Comparison of ENCODE assay signal across 17 cellular contexts in genomic region chr2:157698430-157698829, GRCh38.
DNase-seq lines count a peak whose midpoint lies in the region; ATAC-seq, FAIRE-seq and TF ChIP-seq lines count a peak whose summit lies in the region.
"Had no signal": no experiment of that assay in that cellular context is flagged by ENCODE, and none has a peak within 500 bp of the region (broad histone marks: within the 10 kb centered on the region; RNA-seq: fewer than 3 reads in every experiment).

No MANE protein-coding gene starts in this region.

- H3K9me3 ChIP-seq in astrocyte (ENCODE audit: insufficient read depth, low read depth, low read length) (no peaks in the 10 kb centered on the region), neuronal stem cell (replicated peaks in 1 of 2; ENCODE audit: control insufficient read depth in 2 of 2, insufficient read depth in 1 of 2, low read depth in 1 of 2, low read length in 2 of 2) (no peaks in the 10 kb centered on the region)
- H3K9me3 ChIP-seq in CD4-positive, alpha-beta memory T cell (ENCODE audit: control insufficient read depth in 1 of 2, low read length in 2 of 2): no peaks in the 10 kb centered on the region

- no peaks in the 10 kb centered on the region for H3K36me3 Mint-ChIP-seq in GM23338 (ENCODE audit: low read depth)
- peaks cover 21% of the 10 kb centered on the region for H3K36me3 Mint-ChIP-seq in astrocyte (ENCODE audit: low read depth, unreplicated experiment)
- H3K36me3 Mint-ChIP-seq in CD4-positive, alpha-beta memory T cell: peaks cover 8 to 14% of the 10 kb centered on the region in 2 donors
- H3K36me3 Mint-ChIP-seq: CD14-positive monocyte had no signal

- H3K27ac Mint-ChIP-seq in GM23338: no peak overlapping the region
- H3K27ac Mint-ChIP-seq in astrocyte (ENCODE audit: unreplicated experiment): no peak overlapping the region
- H3K27ac Mint-ChIP-seq in CD4-positive, alpha-beta memory T cell: no peak overlapping the region
- H3K27ac Mint-ChIP-seq: CD14-positive monocyte, H9 had no signal

- H3K4ac ChIP-seq in neuronal stem cell (ENCODE audit: low read length): no peak overlapping the region

- WGBS in neuronal stem cell (ENCODE audit: extremely low coverage in 2 of 2, insufficient read length in 2 of 2, insufficient replicate concordance in 1 of 2), 2 donors: no CpG with 5 or more reads among the region's 1 CpG

- peak overlapping the region; percentile 25 for H3K23ac ChIP-seq in neuronal stem cell (ENCODE audit: low read depth, low read length, poor library complexity)

- H3K9me3 Mint-ChIP-seq in GM23338: peaks cover 2% of the 10 kb centered on the region; the same call in 2 of the 3 replicates
- H3K9me3 Mint-ChIP-seq in astrocyte (ENCODE audit: unreplicated experiment): peaks cover 10% of the 10 kb centered on the region
- H3K9me3 Mint-ChIP-seq in CD4-positive, alpha-beta memory T cell: peaks cover 2 to 34% (median 26%) of the 10 kb centered on the region in 8 donors

- DNase-seq in GM23338 (ENCODE audit: low spot score) (peak; percentile 8), astrocyte (ENCODE audit: low read depth) (peak; percentile 38), fibroblast of mammary gland (ENCODE audit: low read depth) (peak; percentile 86), neuronal stem cell (ENCODE audit: low spot score) (no peak), head of caudate nucleus (no peak)
- no peak for DNase-seq in CD4-positive, alpha-beta memory T cell
- DNase-seq: AML-193, COR-L47, H9, MV-4-11, NCI-H1417, NCI-H1930, NCI-H2227 treated with DMSO at 0.1 percent for 48 hours, PC-9 had no signal

- H2AFZ ChIP-seq in GM23338: no peak overlapping the region
- H2AFZ ChIP-seq in astrocyte (ENCODE audit: low read depth, low read length): no peak overlapping the region
- no peak overlapping the region for H2AFZ ChIP-seq in neuronal stem cell (ENCODE audit: low read length)
- H2AFZ ChIP-seq: PC-9 had no signal

- no peak overlapping the region for H4K8ac ChIP-seq in neuronal stem cell (ENCODE audit: low read depth, low read length)

- no peak overlapping the region for H4K91ac ChIP-seq in neuronal stem cell (ENCODE audit: low read depth, low read length, poor library complexity)

- CTCF ChIA-PET in CD4-positive, alpha-beta memory T cell (lab: Charles Lee; ENCODE audit: partially characterized antibody): no interaction called here

- H3K4me1 Mint-ChIP-seq in GM23338: no peaks in the 10 kb centered on the region; the same call in 2 of the 3 replicates
- H3K4me1 Mint-ChIP-seq in astrocyte (ENCODE audit: low read depth, unreplicated experiment): peaks cover 11% of the 10 kb centered on the region
- no peaks in the 10 kb centered on the region for H3K4me1 Mint-ChIP-seq in CD4-positive, alpha-beta memory T cell
- H3K4me1 Mint-ChIP-seq: CD14-positive monocyte had no signal

- H3K27me3 Mint-ChIP-seq in GM23338 (ENCODE audit: insufficient read depth, low read depth, poor library complexity) (no peaks in the 10 kb centered on the region), astrocyte (ENCODE audit: low read depth, unreplicated experiment) (no peaks in the 10 kb centered on the region)
- H3K27me3 Mint-ChIP-seq in CD4-positive, alpha-beta memory T cell: peaks cover 0 to 2% of the 10 kb centered on the region in 2 donors

- POLR2A ChIA-PET in CD4-positive, alpha-beta memory T cell (lab: Charles Lee; ENCODE audit: partially characterized antibody): no interaction called here

- no peak overlapping the region for H3K18ac ChIP-seq in neuronal stem cell (ENCODE audit: low read length)

- no peak for FAIRE-seq in astrocyte (lab: Jason Lieb, UNC)
- FAIRE-seq: GM12892 had no signal

- H3K9me2 ChIP-seq in GM23338 (ENCODE audit: insufficient read depth): no peaks in the 10 kb centered on the region

- H3K4me1 ChIP-seq in GM23338 (ENCODE audit: insufficient read depth) (no peaks in the 10 kb centered on the region), astrocyte (ENCODE audit: insufficient read depth, low read length) (peaks cover 12% of the 10 kb centered on the region), neuronal stem cell (ENCODE audit: control insufficient read depth in 2 of 2, insufficient read depth in 1 of 2, low read depth in 1 of 2, low read length in 2 of 2) (peaks cover 0 to 2% of the 10 kb centered on the region in 2 donors)
- H3K4me1 ChIP-seq in CD4-positive, alpha-beta memory T cell (ENCODE audit: insufficient read depth, low read length): no peaks in the 10 kb centered on the region

- H3K4me2 ChIP-seq in GM23338 (no peak overlapping the region), astrocyte (ENCODE audit: low read length) (no peak overlapping the region), neuronal stem cell (ENCODE audit: insufficient read depth, low read length, poor library complexity, severe bottlenecking) (no peak overlapping the region)
- H3K4me2 ChIP-seq: PC-9 had no signal

- H3K79me1 ChIP-seq in neuronal stem cell (ENCODE audit: low read depth, low read length): no peaks in the 10 kb centered on the region

- no peak overlapping the region for H2BK120ac ChIP-seq in neuronal stem cell (ENCODE audit: low read depth, low read length)

- H4K20me1 ChIP-seq in GM23338 (replicated peaks; ENCODE audit: insufficient read depth): no peaks in the 10 kb centered on the region
- no peaks in the 10 kb centered on the region for H4K20me1 ChIP-seq in astrocyte (ENCODE audit: insufficient read depth, low read length)

- H2BK15ac ChIP-seq in neuronal stem cell (ENCODE audit: low read length): no peak overlapping the region

- H3K36me3 ChIP-seq in GM23338 (ENCODE audit: insufficient read depth): no peaks in the 10 kb centered on the region
- H3K36me3 ChIP-seq in astrocyte (ENCODE audit: insufficient read depth, low read length): no peaks in the 10 kb centered on the region
- peaks cover 0 to 1% of the 10 kb centered on the region in 2 donors for H3K36me3 ChIP-seq in neuronal stem cell (replicated peaks in 1 of 2; ENCODE audit: control insufficient read depth in 2 of 2, insufficient read depth in 2 of 2, low read length in 2 of 2)
- no peaks in the 10 kb centered on the region for H3K36me3 ChIP-seq in CD4-positive, alpha-beta memory T cell (ENCODE audit: insufficient read depth, low read length)

- no peak overlapping the region for H2AK5ac ChIP-seq in neuronal stem cell (ENCODE audit: low read depth, low read length)

- H3K4me3 Mint-ChIP-seq in GM23338 (no peak overlapping the region), astrocyte (ENCODE audit: unreplicated experiment) (no peak overlapping the region)
- H3K4me3 Mint-ChIP-seq in CD4-positive, alpha-beta memory T cell: no peak overlapping the region
- H3K4me3 Mint-ChIP-seq: CD14-positive monocyte, H9 had no signal

- H3K79me2 ChIP-seq in GM23338 (replicated peaks; ENCODE audit: insufficient read depth): no peaks in the 10 kb centered on the region
- H3K79me2 ChIP-seq in astrocyte (ENCODE audit: insufficient read depth, low read length): no peaks in the 10 kb centered on the region

- intact Hi-C loops in CD4-positive, alpha-beta memory T cell (cut with micrococcal nuclease): no loop called here
- intact Hi-C loops in head of caudate nucleus (cut with DNase I): no loop called here

- H2BK5ac ChIP-seq in neuronal stem cell (ENCODE audit: low read length): no peak overlapping the region

- no peak for ATAC-seq in GM23338
- ATAC-seq in GM18909 (IDR thresholded peaks at IDR 0.05; ENCODE audit: poor library complexity, unreplicated experiment): no peak

- H3K4me3 ChIP-seq in GM23338: no peak overlapping the region
- no peak overlapping the region for H3K4me3 ChIP-seq in astrocyte (ENCODE audit: insufficient read depth, low read depth, low read length)
- no peak overlapping the region for H3K4me3 ChIP-seq in fibroblast of mammary gland (ENCODE audit: control insufficient read depth, low read depth, low read length)
- H3K4me3 ChIP-seq in neuronal stem cell (ENCODE audit: low read length in 2 of 2): no peak overlapping the region
- H3K4me3 ChIP-seq in CD4-positive, alpha-beta memory T cell (ENCODE audit: low read length in 2 of 2): no peak overlapping the region
- H3K4me3 ChIP-seq: PC-9 had no signal

- H3K27me3 ChIP-seq in GM23338 (ENCODE audit: insufficient read depth) (no peaks in the 10 kb centered on the region), astrocyte (ENCODE audit: insufficient read depth, low read length) (no peaks in the 10 kb centered on the region), neuronal stem cell (ENCODE audit: control insufficient read depth in 3 of 3, insufficient read depth in 3 of 3, low read depth in 1 of 3, low read length in 3 of 3) (no peaks in the 10 kb centered on the region)
- H3K27me3 ChIP-seq in CD4-positive, alpha-beta memory T cell (ENCODE audit: insufficient read depth, low read length): no peaks in the 10 kb centered on the region

- no peaks in the 10 kb centered on the region for H3F3A ChIP-seq in GM23338 (replicated peaks; ENCODE audit: low read depth)

- H3K27ac ChIP-seq in GM23338 (ENCODE audit: low read depth) (no peak overlapping the region), astrocyte (ENCODE audit: low read depth, low read length) (no peak overlapping the region), neuronal stem cell (replicated peaks; ENCODE audit: low read length) (no peak overlapping the region)
- H3K27ac ChIP-seq in CD4-positive, alpha-beta memory T cell (ENCODE audit: low read depth, low read length): no peak overlapping the region
- H3K27ac ChIP-seq: PC-9 had no signal

- TF ChIP-seq CTCF in GM23338 (conservative IDR thresholded peaks at IDR 0.05; ENCODE audit: low read depth in 2 of 2): no peak
- no peak for TF ChIP-seq CTCF in astrocyte (IDR thresholded peaks at IDR 0.05; ENCODE audit: insufficient read depth, low read depth, low read length)
- TF ChIP-seq CTCF in fibroblast of mammary gland (conservative IDR thresholded peaks at IDR 0.05; ENCODE audit: control insufficient read depth, insufficient read depth, low read depth, low read length): no peak

- no peak overlapping the region for H3K14ac ChIP-seq in neuronal stem cell (ENCODE audit: low read length)

- H2BK12ac ChIP-seq in neuronal stem cell (ENCODE audit: low read length): no peak overlapping the region

- no peak overlapping the region for H3K9ac ChIP-seq in astrocyte (ENCODE audit: low read length)
- no peak overlapping the region for H3K9ac ChIP-seq in neuronal stem cell (ENCODE audit: low read depth, low read length, poor library complexity)

TF ChIP-seq in GM23338, 12 proteins besides CTCF, POLR2A, EP300 and RAD21 (continues in another document):
- TF ChIP-seq EZH2 (IDR thresholded peaks at IDR 0.05; ENCODE audit: low read depth, unreplicated experiment) (no peak), ZNF114 (CRISPR knock-in tag; IDR thresholded peaks at IDR 0.05) (no peak), CREB1 (CRISPR knock-in tag; IDR thresholded peaks at IDR 0.05; ENCODE audit: low read depth) (no peak), ETS1 (IDR thresholded peaks at IDR 0.05) (no peak)

Comparison
In these comparisons a context has a peak if more than half of its experiments do, and no peak if none do; other contexts are left out.
1. DNase-seq: peak in GM23338 (single experiment), astrocyte (single experiment) and fibroblast of mammary gland (single experiment); none in neuronal stem cell (single experiment), CD4-positive, alpha-beta memory T cell (0 of 5) and head of caudate nucleus (0 of 42).